Comparison of ENCODE assay signal across 8 cellular contexts in genomic region chr10:30784896-30785605, GRCh38.
DNase-seq lines count a peak whose midpoint lies in the region; ATAC-seq lines count a peak whose summit lies in the region.

No MANE protein-coding gene starts in this region.

- H3K27ac ChIP-seq in substantia nigra (ENCODE audit: low read depth, low read length, poor library complexity, severe bottlenecking) = peak overlapping the region; percentile 97

- DNase-seq in NCI-H1417 (lab: John Stamatoyannopoulos, UW) = peak; percentile 58 to 80 (median 72)
- no peak for DNase-seq in NCI-H1417 treated with DMSO at 0.1 percent for 48 hours (lab: John Stamatoyannopoulos, UW)
- peak; percentile 67 for DNase-seq in NCI-H2107 (lab: John Stamatoyannopoulos, UW)
- peak; percentile 21 for DNase-seq in activated T-cell treated with anti-CD3 and anti-CD28 coated beads for 4 hours
- DNase-seq in fibroblast of gingiva (ENCODE audit: low read depth) = peak; percentile 95
- DNase-seq in mucosa of gallbladder (ENCODE audit: low spot score) = peak; percentile 66
- peak; percentile 41 to 93 (median 79) for DNase-seq in substantia nigra (lab: John Stamatoyannopoulos, UW)

- no peak for ATAC-seq in HG03520 (IDR thresholded peaks at IDR 0.05; ENCODE audit: unreplicated experiment)
